ENCODE assay signal across 19 cellular contexts in the genomic region with DNA sequence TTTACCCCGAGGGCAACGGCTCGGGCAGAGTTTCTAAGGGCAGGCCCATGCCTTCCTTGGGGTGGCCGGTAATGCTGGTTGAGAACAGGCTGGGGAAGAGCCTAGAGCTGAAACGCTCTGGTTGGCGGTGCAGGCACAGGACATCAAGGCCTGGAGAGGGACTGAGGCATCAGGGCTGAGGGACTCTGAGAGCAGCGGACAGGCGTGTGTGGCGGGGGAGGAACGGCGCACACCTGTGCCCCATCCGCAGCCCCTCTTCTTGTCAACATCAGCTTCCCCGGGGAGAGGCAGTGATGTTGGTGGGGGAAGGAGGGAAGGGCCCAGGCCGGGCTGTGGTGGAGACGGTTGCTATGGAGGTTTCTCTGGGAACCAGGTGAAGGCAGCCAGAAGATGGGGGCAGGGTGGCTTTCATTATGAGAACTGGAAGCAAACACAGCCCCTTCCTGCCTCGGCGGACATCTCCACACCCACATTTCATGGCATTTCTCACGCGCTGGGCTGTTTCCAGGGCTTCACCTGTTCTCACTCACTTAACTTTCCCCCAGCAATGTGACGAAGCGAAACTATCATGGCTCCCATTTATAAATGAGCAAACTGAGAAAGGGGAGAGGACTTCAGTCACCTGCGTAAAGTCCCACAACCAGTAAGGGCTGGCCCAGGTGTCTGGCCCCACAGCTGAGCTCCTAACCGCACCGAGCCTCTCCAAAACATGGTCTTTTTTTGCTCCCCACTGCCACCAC. TPM values are rescaled to one million over a fixed set of nuclear protein-coding genes. Genes with fewer than 3 reads are reported as not detected.
DNase-seq lines count a peak whose midpoint lies in the region; ATAC-seq, FAIRE-seq and TF ChIP-seq lines count a peak whose summit lies in the region.
"Had no signal": no experiment of that assay in that cellular context is flagged by ENCODE, and none has a peak within 500 bp of the region (broad histone marks: within the 10 kb centered on the region; RNA-seq: fewer than 3 reads in every experiment).

No MANE protein-coding gene starts in this region.

- H3K36me3 ChIP-seq in KMS-11 (ENCODE audit: insufficient read depth), result peaks cover 14% of the 10 kb centered on the region; the same call in 1 of the 2 replicates
- H3K36me3 ChIP-seq in SU-DHL-6 (ENCODE audit: low read length), result no peaks in the 10 kb centered on the region
- H3K36me3 ChIP-seq in HepG2 (replicated peaks in 1 of 2; ENCODE audit: control insufficient read depth in 1 of 2, insufficient read depth in 2 of 2, low read length in 2 of 2), result peaks cover 15 to 52% of the 10 kb centered on the region in 2 experiments; a peak in 4 of 5 replicates
- peaks cover 33% of the 10 kb centered on the region for H3K36me3 ChIP-seq in PC-9 (ENCODE audit: low read depth)

- in situ Hi-C loops in HepG2 (cut with HindIII; ENCODE audit: extremely low pct_ligation_motif_present, low pct_unique_long_range_greater_than_20kb), result no loop called here

- H3K79me2 ChIP-seq in KMS-11 (ENCODE audit: insufficient read depth, low read depth) (peaks cover 95% of the 10 kb centered on the region), SU-DHL-6 (ENCODE audit: insufficient read depth, low read length) (peaks cover 94% of the 10 kb centered on the region), HepG2 (ENCODE audit: insufficient read depth, low read length) (peaks cover 63% of the 10 kb centered on the region), PC-9 (ENCODE audit: low read depth) (peaks cover 80% of the 10 kb centered on the region)

- H3K9ac ChIP-seq in KMS-11 (peak overlapping the region; percentile 26; the same call in 1 of the 2 replicates), SU-DHL-6 (ENCODE audit: low read length) (peak overlapping the region; percentile 53; the same call in 1 of the 2 replicates), HepG2 (ENCODE audit: insufficient read depth, low read depth, low read length) (no peak overlapping the region)

- peak; percentile 75 for FAIRE-seq in GM12892 (lab: Jason Lieb, UNC)
- FAIRE-seq in HepG2 (lab: Jason Lieb, UNC), result no peak

- CTCF ChIA-PET in HepG2 (lab: Yijun Ruan, JAX; ENCODE audit: low intra/inter-chr PET ratio, low total read pairs), result no interaction called here
- CTCF ChIA-PET in PC-9 (lab: Charles Lee), result no interaction called here

- intact Hi-C loops in HepG2 (cut with micrococcal nuclease; ENCODE audit: unreplicated experiment) (no loop called here), PC-9 (cut with micrococcal nuclease; ENCODE audit: unreplicated experiment) (no loop called here)

- DNase-seq in GM12892 (ENCODE audit: insufficient read length), result no peak
- DNase-seq in HepG2 (ENCODE audit: low spot score), result no peak
- DNase-seq in PC-9, result no peak
- DNase-seq in NCI-H774 (lab: John Stamatoyannopoulos, UW), result no peak
- DNase-seq: CD4-positive, alpha-beta T cell; dermis blood vessel endothelial cell; KBM-7; lower lobe of right lung; NCI-H226; sigmoid colon; stomach; T-helper 1 cell had no signal

- H3K9me3 ChIP-seq in SU-DHL-6 (ENCODE audit: insufficient read depth, low read length) (no peaks in the 10 kb centered on the region), HepG2 (ENCODE audit: low read length) (no peaks in the 10 kb centered on the region), PC-9 (ENCODE audit: insufficient read depth, low read depth) (no peaks in the 10 kb centered on the region)
- H3K9me3 ChIP-seq: ascending aorta, lower lobe of right lung, sigmoid colon, stomach had no signal

- H3K4me3 ChIP-seq in KMS-11 (IDR thresholded peaks at IDR 0.05; ENCODE audit: insufficient read depth, low read depth, low read length) (no peak overlapping the region), SU-DHL-6 (ENCODE audit: insufficient read depth, low read length, poor library complexity, severe bottlenecking) (no peak overlapping the region), HepG2 (replicated peaks in 1 of 3; ENCODE audit: insufficient read depth in 1 of 3, low read depth in 2 of 3, low read length in 3 of 3) (no peak overlapping the region), PC-9 (no peak overlapping the region)
- H3K4me3 ChIP-seq: ascending aorta, lower lobe of right lung, sigmoid colon, stomach had no signal

- H2AFZ ChIP-seq in KMS-11 (ENCODE audit: low read depth), result no peak overlapping the region
- no peak overlapping the region for H2AFZ ChIP-seq in SU-DHL-6 (ENCODE audit: low read depth, low read length, severe bottlenecking)
- H2AFZ ChIP-seq in HepG2 (ENCODE audit: low read length), result no peak overlapping the region
- no peak overlapping the region for H2AFZ ChIP-seq in PC-9

- no peak for TF ChIP-seq CTCF in KMS-11 (conservative IDR thresholded peaks at IDR 0.05; ENCODE audit: low read depth, low read length)
- no peak for TF ChIP-seq CTCF in SU-DHL-6 (IDR thresholded peaks at IDR 0.05; ENCODE audit: insufficient read depth, low read length, poor library complexity, severe bottlenecking)
- TF ChIP-seq CTCF in HepG2 (CRISPR knock-in tag; IDR thresholded peaks at IDR 0.05), result no peak
- TF ChIP-seq CTCF in PC-9 (conservative IDR thresholded peaks at IDR 0.05), result no peak

- H3K9me2 ChIP-seq in SU-DHL-6 (replicated peaks; ENCODE audit: insufficient read depth, low read length), result no peaks in the 10 kb centered on the region
- no peaks in the 10 kb centered on the region for H3K9me2 ChIP-seq in PC-9 (ENCODE audit: insufficient read depth)

- H4K20me1 ChIP-seq in KMS-11 (ENCODE audit: insufficient read depth) (peaks cover 14% of the 10 kb centered on the region; the same call in 1 of the 2 replicates), SU-DHL-6 (ENCODE audit: low read depth, low read length) (no peaks in the 10 kb centered on the region), HepG2 (ENCODE audit: insufficient read depth, low read length) (peaks cover 2% of the 10 kb centered on the region; the same call in 1 of the 2 replicates), PC-9 (ENCODE audit: insufficient read depth) (peaks cover 81% of the 10 kb centered on the region)

- H3K4me2 ChIP-seq in KMS-11 (peak overlapping the region; percentile 23; the same call in 1 of the 2 replicates), SU-DHL-6 (ENCODE audit: low read depth, low read length, poor library complexity, severe bottlenecking) (peak overlapping the region; percentile 48), HepG2 (ENCODE audit: low read depth, low read length) (no peak overlapping the region), PC-9 (no peak overlapping the region)

- TF ChIP-seq RAD21 in HepG2 (CRISPR knock-in tag; IDR thresholded peaks at IDR 0.05), result no peak

- POLR2A ChIA-PET in HepG2 (lab: Yijun Ruan, JAX), result interaction anchor here (1.9 kb wide), 1 partner anchor 52 kb away, joined by 5 read pairs; no protein-coding TSS in a partner anchor
- POLR2A ChIA-PET in PC-9 (lab: Charles Lee; ENCODE audit: unreplicated experiment), result no interaction called here

- BruUV-seq in HepG2 (replicated peaks; lab: Mats Ljungman, UMichigan) (no TSS peak), PC-9 (replicated peaks; lab: Mats Ljungman, UMichigan) (no TSS peak)

- H3K4me1 ChIP-seq in KMS-11 (ENCODE audit: low read depth, poor library complexity, severe bottlenecking) (peaks cover 69% of the 10 kb centered on the region), HepG2 (ENCODE audit: insufficient read depth, low read length) (no peaks in the 10 kb centered on the region; the same call in 1 of the 2 replicates), PC-9 (replicated peaks; ENCODE audit: insufficient read depth) (no peaks in the 10 kb centered on the region)
- H3K4me1 ChIP-seq: ascending aorta, lower lobe of right lung had no signal

- H3F3A ChIP-seq in SU-DHL-6 (ENCODE audit: insufficient read depth) (peaks cover 24% of the 10 kb centered on the region), PC-9 (ENCODE audit: insufficient read depth, low read depth) (peaks cover 12% of the 10 kb centered on the region)

- peak overlapping the region; percentile 69; the same call in 1 of the 2 replicates for H3K27ac ChIP-seq in KMS-11
- peak overlapping the region; percentile 91 for H3K27ac ChIP-seq in SU-DHL-6 (ENCODE audit: low read depth, low read length)
- no peak overlapping the region for H3K27ac ChIP-seq in HepG2 (ENCODE audit: extremely low read length, insufficient read depth, low read length)
- no peak overlapping the region for H3K27ac ChIP-seq in PC-9
- H3K27ac ChIP-seq: ascending aorta, lower lobe of right lung, sigmoid colon, stomach had no signal

- TF ChIP-seq POLR2A in GM12892 (IDR thresholded peaks at IDR 0.05; ENCODE audit: low read depth, low read length), result no peak
- no peak for TF ChIP-seq POLR2A in HepG2 (IDR thresholded peaks at IDR 0.05; ENCODE audit: insufficient read depth in 1 of 2, low read depth in 2 of 2, low read length in 2 of 2)

- ATAC-seq in HepG2, result no peak
- ATAC-seq in HG03354 (IDR thresholded peaks at IDR 0.05; ENCODE audit: poor library complexity, severe bottlenecking, unreplicated experiment), result no peak
- no peak for ATAC-seq in HG03135 (IDR thresholded peaks at IDR 0.05; ENCODE audit: unreplicated experiment)
- ATAC-seq: lower lobe of right lung, Panc1 had no signal

- 94% methylated on average over 23 of the region's 24 CpGs for WGBS in HepG2 (ENCODE audit: low lambda C conversion rate)

- TF ChIP-seq EP300 in HepG2 (IDR thresholded peaks at IDR 0.05; ENCODE audit: low read depth in 2 of 2, low read length in 2 of 2), result no peak
- no peak for TF ChIP-seq EP300 in HepG2 (CRISPR knock-in tag; IDR thresholded peaks at IDR 0.05; ENCODE audit: borderline replicate concordance)

- no peaks in the 10 kb centered on the region for H3K27me3 ChIP-seq in KMS-11 (ENCODE audit: insufficient read depth, low read depth)
- H3K27me3 ChIP-seq in SU-DHL-6 (ENCODE audit: low read length), result no peaks in the 10 kb centered on the region
- H3K27me3 ChIP-seq in HepG2 (ENCODE audit: control insufficient read depth in 1 of 2, insufficient read depth in 2 of 2, low read length in 2 of 2), result no peaks in the 10 kb centered on the region
- H3K27me3 ChIP-seq in PC-9 (ENCODE audit: insufficient read depth, low read depth), result no peaks in the 10 kb centered on the region
- H3K27me3 ChIP-seq: ascending aorta, sigmoid colon, stomach had no signal

RNA-seq across cellular contexts. Expression of gene ATF5, which starts 8.2 kb away (rescaled TPM):
- polyA plus RNA-seq in GM12892 (2012; ENCODE audit: missing spikeins), result 175 TPM
- total RNA-seq in HepG2 (2016; rRNA removed; fragmentation: Illumina TruSeq; extraction: Trizol) (9.7 and 10.3 TPM in 2 replicates), PC-9 (2021) (15.3 and 19.2 TPM in 2 replicates)
- 6.1 and 6.2 TPM in 2 replicates for total RNA-seq in HepG2 (2016; cell fraction: cytosol; rRNA removed; fragmentation: Illumina TruSeq; extraction: Trizol; ENCODE audit: low read depth)
- 7.9 and 10.5 TPM in 2 replicates for total RNA-seq in HepG2 (2016; cell fraction: insoluble cytoplasmic fraction; rRNA removed; fragmentation: Illumina TruSeq; extraction: Trizol)
- 12.6 and 12.7 TPM in 2 replicates for total RNA-seq in HepG2 (2016; cell fraction: membrane; rRNA removed; fragmentation: Illumina TruSeq; extraction: Trizol)
- 4.6 and 7.3 TPM in 2 replicates for total RNA-seq in HepG2 (2016; cell fraction: nucleus; rRNA removed; fragmentation: Illumina TruSeq; extraction: Trizol)
- polyA plus RNA-seq in HepG2 (2011; rRNA removed), result 4.9 and 5.2 TPM in 2 replicates
- 2.7 and 3.7 TPM in 2 replicates for polyA plus RNA-seq in HepG2 (2011; cell fraction: cytosol; rRNA removed)
- polyA plus RNA-seq in HepG2 (2011; cell fraction: nucleus; rRNA removed), result 10.1 and 14.5 TPM in 2 replicates
- polyA plus RNA-seq in HepG2 (2012), result 9.9 and 10.1 TPM in 2 replicates
- polyA plus RNA-seq in HepG2 (2016; cell fraction: cytosol; fragmentation: Illumina TruSeq; extraction: Trizol; ENCODE audit: low read depth), result 16.0 and 17.0 TPM in 2 replicates
- 24.8 and 28.5 TPM in 2 replicates for polyA plus RNA-seq in HepG2 (2016; cell fraction: insoluble cytoplasmic fraction; fragmentation: Illumina TruSeq; extraction: Trizol; ENCODE audit: low read depth)
- polyA plus RNA-seq in HepG2 (2016; cell fraction: membrane; fragmentation: Illumina TruSeq; extraction: Trizol; ENCODE audit: low read depth), result 25.8 and 30.2 TPM in 2 replicates
- 25.5 and 26.1 TPM in 2 replicates for polyA plus RNA-seq in HepG2 (2016; cell fraction: nucleus; fragmentation: Illumina TruSeq; extraction: Trizol; ENCODE audit: insufficient read depth, low read depth)
- 3.5 and 5.9 TPM in 2 replicates for polyA minus RNA-seq in HepG2 (2011; rRNA and poly(A)+ RNA removed; ENCODE audit: low replicate concordance)
- polyA minus RNA-seq in HepG2 (2011; cell fraction: cytosol; rRNA and poly(A)+ RNA removed), result 2.2 and 2.5 TPM in 2 replicates
- polyA minus RNA-seq in HepG2 (2011; cell fraction: nucleus; rRNA and poly(A)+ RNA removed), result 3.1 and 3.4 TPM in 2 replicates

RNA-seq across cellular contexts. Expression of gene NUP62, which starts 8.5 kb away (rescaled TPM):
- polyA plus RNA-seq in GM12892 (2012; ENCODE audit: missing spikeins), result 40.0 TPM
- total RNA-seq in HepG2 (2016; rRNA removed; fragmentation: Illumina TruSeq; extraction: Trizol) (41.5 and 42.1 TPM in 2 replicates), PC-9 (2021) (66.8 and 101 TPM in 2 replicates)
- total RNA-seq in HepG2 (2016; cell fraction: cytosol; rRNA removed; fragmentation: Illumina TruSeq; extraction: Trizol; ENCODE audit: low read depth), result 8.4 TPM in 2 replicates
- total RNA-seq in HepG2 (2016; cell fraction: insoluble cytoplasmic fraction; rRNA removed; fragmentation: Illumina TruSeq; extraction: Trizol), result 36.6 and 41.1 TPM in 2 replicates
- 28.0 TPM in 2 replicates for total RNA-seq in HepG2 (2016; cell fraction: membrane; rRNA removed; fragmentation: Illumina TruSeq; extraction: Trizol)
- total RNA-seq in HepG2 (2016; cell fraction: nucleus; rRNA removed; fragmentation: Illumina TruSeq; extraction: Trizol), result 19.5 and 21.5 TPM in 2 replicates
- polyA plus RNA-seq in HepG2 (2011; rRNA removed), result 15.4 and 16.5 TPM in 2 replicates
- 9.8 and 11.5 TPM in 2 replicates for polyA plus RNA-seq in HepG2 (2011; cell fraction: cytosol; rRNA removed)
- polyA plus RNA-seq in HepG2 (2011; cell fraction: nucleus; rRNA removed), result 18.0 and 18.7 TPM in 2 replicates
- polyA plus RNA-seq in HepG2 (2012), result 24.2 and 25.4 TPM in 2 replicates
- polyA plus RNA-seq in HepG2 (2016; cell fraction: cytosol; fragmentation: Illumina TruSeq; extraction: Trizol; ENCODE audit: low read depth), result 4.2 and 4.3 TPM in 2 replicates
- polyA plus RNA-seq in HepG2 (2016; cell fraction: insoluble cytoplasmic fraction; fragmentation: Illumina TruSeq; extraction: Trizol; ENCODE audit: low read depth), result 40.3 and 48.5 TPM in 2 replicates
- polyA plus RNA-seq in HepG2 (2016; cell fraction: membrane; fragmentation: Illumina TruSeq; extraction: Trizol; ENCODE audit: low read depth), result 12.2 and 12.4 TPM in 2 replicates
- 48.6 and 52.6 TPM in 2 replicates for polyA plus RNA-seq in HepG2 (2016; cell fraction: nucleus; fragmentation: Illumina TruSeq; extraction: Trizol; ENCODE audit: insufficient read depth, low read depth)
- polyA minus RNA-seq in HepG2 (2011; rRNA and poly(A)+ RNA removed; ENCODE audit: low replicate concordance), result 14.5 and 30.4 TPM in 2 replicates
- 9.9 and 10.3 TPM in 2 replicates for polyA minus RNA-seq in HepG2 (2011; cell fraction: cytosol; rRNA and poly(A)+ RNA removed)
- 7.8 and 8.9 TPM in 2 replicates for polyA minus RNA-seq in HepG2 (2011; cell fraction: nucleus; rRNA and poly(A)+ RNA removed)

RNA-seq across cellular contexts. Expression of gene IL4I1, which starts 24.1 kb away (rescaled TPM):
- polyA plus RNA-seq in GM12892 (2012; ENCODE audit: missing spikeins), result 75.8 TPM
- not detected in 2 replicates for total RNA-seq in HepG2 (2016; rRNA removed; fragmentation: Illumina TruSeq; extraction: Trizol)
- total RNA-seq in HepG2 (2016; cell fraction: cytosol; rRNA removed; fragmentation: Illumina TruSeq; extraction: Trizol; ENCODE audit: low read depth), result not detected in 2 replicates
- 0.18 and 0.30 TPM in 2 replicates for total RNA-seq in HepG2 (2016; cell fraction: insoluble cytoplasmic fraction; rRNA removed; fragmentation: Illumina TruSeq; extraction: Trizol)
- not detected in 2 replicates for total RNA-seq in HepG2 (2016; cell fraction: membrane; rRNA removed; fragmentation: Illumina TruSeq; extraction: Trizol)
- total RNA-seq in HepG2 (2016; cell fraction: nucleus; rRNA removed; fragmentation: Illumina TruSeq; extraction: Trizol), result not detected in 2 replicates
- polyA plus RNA-seq in HepG2 (2011; rRNA removed), result not detected in 2 replicates
- 0.08 TPM in 1 of 2 replicates, not detected in the other for polyA plus RNA-seq in HepG2 (2011; cell fraction: cytosol; rRNA removed)
- 0.16 and 0.28 TPM in 2 replicates for polyA plus RNA-seq in HepG2 (2011; cell fraction: nucleus; rRNA removed)
- polyA plus RNA-seq in HepG2 (2012), result 0.50 TPM in 1 of 2 replicates, not detected in the other
- 0.29 TPM in 1 of 2 replicates, not detected in the other for polyA plus RNA-seq in HepG2 (2016; cell fraction: cytosol; fragmentation: Illumina TruSeq; extraction: Trizol; ENCODE audit: low read depth)
- not detected in 2 replicates for polyA plus RNA-seq in HepG2 (2016; cell fraction: insoluble cytoplasmic fraction; fragmentation: Illumina TruSeq; extraction: Trizol; ENCODE audit: low read depth)
- polyA plus RNA-seq in HepG2 (2016; cell fraction: membrane; fragmentation: Illumina TruSeq; extraction: Trizol; ENCODE audit: low read depth), result not detected in 2 replicates
- polyA plus RNA-seq in HepG2 (2016; cell fraction: nucleus; fragmentation: Illumina TruSeq; extraction: Trizol; ENCODE audit: insufficient read depth, low read depth), result not detected in 2 replicates
- 0.09 TPM in 1 of 2 replicates, not detected in the other for polyA minus RNA-seq in HepG2 (2011; rRNA and poly(A)+ RNA removed; ENCODE audit: low replicate concordance)
- polyA minus RNA-seq in HepG2 (2011; cell fraction: cytosol; rRNA and poly(A)+ RNA removed), result not detected in 2 replicates
- not detected in 2 replicates for polyA minus RNA-seq in HepG2 (2011; cell fraction: nucleus; rRNA and poly(A)+ RNA removed)
- 0.85 TPM in 1 of 2 replicates, not detected in the other for total RNA-seq in PC-9 (2021)

RNA-seq across cellular contexts. Expression of gene SIGLEC11, which starts 40.2 kb away (rescaled TPM):
- polyA plus RNA-seq in GM12892 (2012; ENCODE audit: missing spikeins), result not detected
- not detected in 2 replicates for total RNA-seq in HepG2 (2016; rRNA removed; fragmentation: Illumina TruSeq; extraction: Trizol)
- not detected in 2 replicates for total RNA-seq in HepG2 (2016; cell fraction: cytosol; rRNA removed; fragmentation: Illumina TruSeq; extraction: Trizol; ENCODE audit: low read depth)
- not detected in 2 replicates for total RNA-seq in HepG2 (2016; cell fraction: insoluble cytoplasmic fraction; rRNA removed; fragmentation: Illumina TruSeq; extraction: Trizol)
- total RNA-seq in HepG2 (2016; cell fraction: membrane; rRNA removed; fragmentation: Illumina TruSeq; extraction: Trizol), result not detected in 2 replicates
- total RNA-seq in HepG2 (2016; cell fraction: nucleus; rRNA removed; fragmentation: Illumina TruSeq; extraction: Trizol), result not detected in 2 replicates
- not detected in 2 replicates for polyA plus RNA-seq in HepG2 (2011; rRNA removed)
- polyA plus RNA-seq in HepG2 (2011; cell fraction: cytosol; rRNA removed), result not detected in 2 replicates
- polyA plus RNA-seq in HepG2 (2011; cell fraction: nucleus; rRNA removed), result not detected in 2 replicates
- polyA plus RNA-seq in HepG2 (2012), result not detected in 2 replicates
- polyA plus RNA-seq in HepG2 (2016; cell fraction: cytosol; fragmentation: Illumina TruSeq; extraction: Trizol; ENCODE audit: low read depth), result not detected in 2 replicates
- polyA plus RNA-seq in HepG2 (2016; cell fraction: insoluble cytoplasmic fraction; fragmentation: Illumina TruSeq; extraction: Trizol; ENCODE audit: low read depth), result not detected in 2 replicates
- not detected in 2 replicates for polyA plus RNA-seq in HepG2 (2016; cell fraction: membrane; fragmentation: Illumina TruSeq; extraction: Trizol; ENCODE audit: low read depth)
- polyA plus RNA-seq in HepG2 (2016; cell fraction: nucleus; fragmentation: Illumina TruSeq; extraction: Trizol; ENCODE audit: insufficient read depth, low read depth), result not detected in 2 replicates
- polyA minus RNA-seq in HepG2 (2011; rRNA and poly(A)+ RNA removed; ENCODE audit: low replicate concordance), result not detected in 2 replicates
- polyA minus RNA-seq in HepG2 (2011; cell fraction: cytosol; rRNA and poly(A)+ RNA removed), result not detected in 2 replicates
- polyA minus RNA-seq in HepG2 (2011; cell fraction: nucleus; rRNA and poly(A)+ RNA removed), result not detected in 2 replicates
- not detected in 2 replicates for total RNA-seq in PC-9 (2021)
- total RNA-seq: activated T-helper 1 cell treated with anti-CD3 and anti-CD28 coated beads, Interleukin-12 subunit alpha, Interleukin-12 subunit beta, Interleukin-2, Interleukin-4 antibody, amounts not matched to agents 30 ng/mL and 10 ng/mL and 1 ng/mL, durations not matched to agents 14 hours and 24 hours and 36 hours; dermis blood vessel endothelial cell had no signal

RNA-seq across cellular contexts. Expression of gene TBC1D17, which starts 43.3 kb away (rescaled TPM):
- 31.9 TPM for polyA plus RNA-seq in GM12892 (2012; ENCODE audit: missing spikeins)
- total RNA-seq in HepG2 (2016; rRNA removed; fragmentation: Illumina TruSeq; extraction: Trizol), result 3.6 and 9.7 TPM in 2 replicates
- 3.6 and 4.6 TPM in 2 replicates for total RNA-seq in HepG2 (2016; cell fraction: cytosol; rRNA removed; fragmentation: Illumina TruSeq; extraction: Trizol; ENCODE audit: low read depth)
- 4.5 and 10.0 TPM in 2 replicates for total RNA-seq in HepG2 (2016; cell fraction: insoluble cytoplasmic fraction; rRNA removed; fragmentation: Illumina TruSeq; extraction: Trizol)
- total RNA-seq in HepG2 (2016; cell fraction: membrane; rRNA removed; fragmentation: Illumina TruSeq; extraction: Trizol), result 7.6 and 8.5 TPM in 2 replicates
- total RNA-seq in HepG2 (2016; cell fraction: nucleus; rRNA removed; fragmentation: Illumina TruSeq; extraction: Trizol), result 8.6 and 13.7 TPM in 2 replicates
- 16.9 and 21.6 TPM in 2 replicates for polyA plus RNA-seq in HepG2 (2011; rRNA removed)
- 7.9 and 12.0 TPM in 2 replicates for polyA plus RNA-seq in HepG2 (2011; cell fraction: cytosol; rRNA removed)
- polyA plus RNA-seq in HepG2 (2011; cell fraction: nucleus; rRNA removed), result 83.8 and 108 TPM in 2 replicates
- 19.0 and 23.3 TPM in 2 replicates for polyA plus RNA-seq in HepG2 (2012)
- 4.7 and 5.1 TPM in 2 replicates for polyA plus RNA-seq in HepG2 (2016; cell fraction: cytosol; fragmentation: Illumina TruSeq; extraction: Trizol; ENCODE audit: low read depth)
- polyA plus RNA-seq in HepG2 (2016; cell fraction: insoluble cytoplasmic fraction; fragmentation: Illumina TruSeq; extraction: Trizol; ENCODE audit: low read depth), result 10.7 and 15.1 TPM in 2 replicates
- 9.3 and 10.8 TPM in 2 replicates for polyA plus RNA-seq in HepG2 (2016; cell fraction: membrane; fragmentation: Illumina TruSeq; extraction: Trizol; ENCODE audit: low read depth)
- 45.7 and 46.6 TPM in 2 replicates for polyA plus RNA-seq in HepG2 (2016; cell fraction: nucleus; fragmentation: Illumina TruSeq; extraction: Trizol; ENCODE audit: insufficient read depth, low read depth)
- 14.8 and 17.4 TPM in 2 replicates for polyA minus RNA-seq in HepG2 (2011; rRNA and poly(A)+ RNA removed; ENCODE audit: low replicate concordance)
- 9.8 and 11.2 TPM in 2 replicates for polyA minus RNA-seq in HepG2 (2011; cell fraction: cytosol; rRNA and poly(A)+ RNA removed)
- polyA minus RNA-seq in HepG2 (2011; cell fraction: nucleus; rRNA and poly(A)+ RNA removed), result 16.0 and 24.2 TPM in 2 replicates
- 52.1 and 62.3 TPM in 2 replicates for total RNA-seq in PC-9 (2021)

Comparison
In these comparisons a context has a peak if more than half of its experiments do, and no peak if none do; other contexts are left out.
1. H3K27ac ChIP-seq: peak in KMS-11 (single experiment) and SU-DHL-6 (single experiment); none in HepG2 (single experiment) and PC-9 (single experiment).
2. H3K4me2 ChIP-seq: peak in KMS-11 (single experiment) and SU-DHL-6 (single experiment); none in HepG2 (single experiment) and PC-9 (single experiment).